ENCODE assay signal across 11 cellular contexts in genomic region chr22:26534874-26535470, GRCh38. TPM values are rescaled to one million over a fixed set of nuclear protein-coding genes. Genes with fewer than 3 reads are reported as not detected.
DNase-seq lines count a peak whose midpoint lies in the region; ATAC-seq and TF ChIP-seq lines count a peak whose summit lies in the region.
"Had no signal": no experiment of that assay in that cellular context is flagged by ENCODE, and none has a peak within 500 bp of the region (broad histone marks: within the 10 kb centered on the region; RNA-seq: fewer than 3 reads in every experiment).

No MANE protein-coding gene starts in this region.

- no peaks in the 10 kb centered on the region for H3K27me3 ChIP-seq in gastrocnemius medialis
- H3K27me3 ChIP-seq: neural progenitor cell, testis had no signal

- H3K4me1 ChIP-seq in gastrocnemius medialis: peaks cover 36% of the 10 kb centered on the region in 2 donors
- H3K4me1 ChIP-seq: neural progenitor cell, testis had no signal

- no peak overlapping the region for H3K4me3 ChIP-seq in gastrocnemius medialis
- H3K4me3 ChIP-seq: neural progenitor cell, testis had no signal

- H3K4me3 Mint-ChIP-seq in activated T-helper 2 cell treated with anti-CD3 and anti-CD28 coated beads, Interferon-gamma antibody, Interleukin-2, Interleukin-4, amounts not matched to agents 10 μg/mL and 5 μg/mL and 100 μg/mL, durations not matched to agents 14 hours and 24 hours and 36 hours (ENCODE audit: low read depth): no peak overlapping the region
- H3K4me3 Mint-ChIP-seq: neural progenitor cell had no signal

- H3K36me3 ChIP-seq in gastrocnemius medialis: peaks cover 0 to 48% of the 10 kb centered on the region in 2 donors
- H3K36me3 ChIP-seq: neural progenitor cell had no signal

- intact Hi-C loops in activated T-helper 2 cell treated with anti-CD3 and anti-CD28 coated beads, Interferon-gamma antibody, Interleukin-2, Interleukin-4, amounts not matched to agents 10 μg/mL and 5 μg/mL and 100 μg/mL, durations not matched to agents 14 hours and 24 hours and 36 hours (cut with micrococcal nuclease): no loop called here
- intact Hi-C loops in gastrocnemius medialis (cut with DNase I; ENCODE audit: low total_unique reads): no loop called here

- no peaks in the 10 kb centered on the region for H3K9me3 Mint-ChIP-seq in activated T-helper 2 cell treated with anti-CD3 and anti-CD28 coated beads, Interferon-gamma antibody, Interleukin-2, Interleukin-4, amounts not matched to agents 10 μg/mL and 5 μg/mL and 100 μg/mL, durations not matched to agents 14 hours and 24 hours and 36 hours
- H3K9me3 Mint-ChIP-seq: neural progenitor cell had no signal

- peaks cover 10% of the 10 kb centered on the region for H3K4me1 Mint-ChIP-seq in activated T-helper 2 cell treated with anti-CD3 and anti-CD28 coated beads, Interferon-gamma antibody, Interleukin-2, Interleukin-4, amounts not matched to agents 10 μg/mL and 5 μg/mL and 100 μg/mL, durations not matched to agents 14 hours and 24 hours and 36 hours (ENCODE audit: low read depth)
- H3K4me1 Mint-ChIP-seq: neural progenitor cell had no signal

- no peaks in the 10 kb centered on the region for H3K27me3 Mint-ChIP-seq in activated T-helper 2 cell treated with anti-CD3 and anti-CD28 coated beads, Interferon-gamma antibody, Interleukin-2, Interleukin-4, amounts not matched to agents 10 μg/mL and 5 μg/mL and 100 μg/mL, durations not matched to agents 14 hours and 24 hours and 36 hours (ENCODE audit: low read depth)

- in situ Hi-C loops in gastrocnemius medialis (cut with MboI; ENCODE audit: low sequenced_read_pairs in 4 of 4): no loop called here

- H3K36me3 Mint-ChIP-seq in activated T-helper 2 cell treated with anti-CD3 and anti-CD28 coated beads, Interferon-gamma antibody, Interleukin-2, Interleukin-4, amounts not matched to agents 10 μg/mL and 5 μg/mL and 100 μg/mL, durations not matched to agents 14 hours and 24 hours and 36 hours (ENCODE audit: low read depth): peaks cover 25% of the 10 kb centered on the region

- no peak for ATAC-seq in gastrocnemius medialis
- no peak for ATAC-seq in GM18519 (IDR thresholded peaks at IDR 0.05; ENCODE audit: low FRiP score, unreplicated experiment)
- ATAC-seq: left lobe of liver had no signal

- H3K27ac ChIP-seq in gastrocnemius medialis: peak overlapping the region; percentile 15 to 98 (median 76)
- H3K27ac ChIP-seq: neural progenitor cell, testis had no signal

- no peak for TF ChIP-seq POLR2A in gastrocnemius medialis (IDR thresholded peaks at IDR 0.05)

- H3K27ac Mint-ChIP-seq in activated T-helper 2 cell treated with anti-CD3 and anti-CD28 coated beads, Interferon-gamma antibody, Interleukin-2, Interleukin-4, amounts not matched to agents 10 μg/mL and 5 μg/mL and 100 μg/mL, durations not matched to agents 14 hours and 24 hours and 36 hours: peak overlapping the region; percentile 17
- H3K27ac Mint-ChIP-seq: neural progenitor cell had no signal

- peak; percentile 60 for DNase-seq in GM10266 (ENCODE audit: extremely low spot score)
- DNase-seq in Kasumi-1 (lab: John Stamatoyannopoulos, UW): peak; percentile 28 to 41
- no peak for DNase-seq in activated T-helper 2 cell treated with anti-CD3 and anti-CD28 coated beads, Interferon-gamma antibody, Interleukin-2, Interleukin-4, amounts not matched to agents 10 μg/mL and 5 μg/mL and 100 μg/mL, durations not matched to agents 14 hours and 24 hours and 36 hours (ENCODE audit: low spot score)
- DNase-seq in gastrocnemius medialis: no peak
- no peak for DNase-seq in activated effector memory CD4-positive, alpha-beta T cell treated with Interleukin-2 at 50 U/mL for 16 hours
- no peak for DNase-seq in NCI-H748 (lab: John Stamatoyannopoulos, UW; ENCODE audit: unreplicated experiment)
- DNase-seq: activated naive CD4-positive, alpha-beta T cell; testis had no signal

- TF ChIP-seq CTCF in GM10266 (IDR thresholded peaks at IDR 0.05; ENCODE audit: control insufficient read depth, insufficient read depth, low read depth, missing control alignments): no peak
- TF ChIP-seq CTCF in gastrocnemius medialis (IDR thresholded peaks at IDR 0.05 in 4 of 5, conservative IDR thresholded peaks at IDR 0.05 in 1 of 5): no peak

- no peaks in the 10 kb centered on the region for H3K9me3 ChIP-seq in gastrocnemius medialis
- H3K9me3 ChIP-seq: testis had no signal

RNA-seq across cellular contexts. Expression of gene TFIP11, which starts 22.7 kb away (rescaled TPM):
- total RNA-seq in activated T-helper 2 cell treated with anti-CD3 and anti-CD28 coated beads, Interferon-gamma antibody, Interleukin-2, Interleukin-4, amounts not matched to agents 10 μg/mL and 5 μg/mL and 100 μg/mL, durations not matched to agents 14 hours and 24 hours and 36 hours: 49.7 and 55.0 TPM in 2 replicates
- 10 to 100 TPM; 33.1 to 65.7 (median 49.2) TPM for total RNA-seq in gastrocnemius medialis

RNA-seq across cellular contexts. Expression of gene SRRD, which starts 51.3 kb away (rescaled TPM):
- 21.6 and 23.0 TPM in 2 replicates for total RNA-seq in activated T-helper 2 cell treated with anti-CD3 and anti-CD28 coated beads, Interferon-gamma antibody, Interleukin-2, Interleukin-4, amounts not matched to agents 10 μg/mL and 5 μg/mL and 100 μg/mL, durations not matched to agents 14 hours and 24 hours and 36 hours
- total RNA-seq in gastrocnemius medialis: 10 to 100 TPM; 24.0 to 53.1 (median 27.4) TPM

RNA-seq across cellular contexts. Expression of gene HPS4, which starts 51.4 kb away (rescaled TPM):
- 39.0 and 39.4 TPM in 2 replicates for total RNA-seq in activated T-helper 2 cell treated with anti-CD3 and anti-CD28 coated beads, Interferon-gamma antibody, Interleukin-2, Interleukin-4, amounts not matched to agents 10 μg/mL and 5 μg/mL and 100 μg/mL, durations not matched to agents 14 hours and 24 hours and 36 hours
- total RNA-seq in gastrocnemius medialis: 10 to 100 TPM in 3 of 4 donors, 1 to 10 TPM in 1; 7.0 to 13.9 (median 10.5) TPM

RNA-seq across cellular contexts. Expression of gene TPST2, which starts 55.0 kb away (rescaled TPM):
- total RNA-seq in activated T-helper 2 cell treated with anti-CD3 and anti-CD28 coated beads, Interferon-gamma antibody, Interleukin-2, Interleukin-4, amounts not matched to agents 10 μg/mL and 5 μg/mL and 100 μg/mL, durations not matched to agents 14 hours and 24 hours and 36 hours: 13.7 and 14.2 TPM in 2 replicates
- 100 to 1,000 TPM in 1 of 4 donors, 10 to 100 TPM in 3; 32.3 to 110 (median 65.4) TPM for total RNA-seq in gastrocnemius medialis

Comparison
In these comparisons a context has a peak if more than half of its experiments do, and no peak if none do; other contexts are left out.
1. DNase-seq: peak in GM10266 (single experiment) and Kasumi-1 (2 of 2); none in activated T-helper 2 cell treated with anti-CD3 and anti-CD28 coated beads, Interferon-gamma antibody, Interleukin-2, Interleukin-4, amounts not matched to agents 10 μg/mL and 5 μg/mL and 100 μg/mL, durations not matched to agents 14 hours and 24 hours and 36 hours (single experiment), gastrocnemius medialis (0 of 2), activated effector memory CD4-positive, alpha-beta T cell treated with Interleukin-2 at 50 U/mL for 16 hours (single experiment) and NCI-H748 (single experiment).